Comparison of ENCODE assay signal across 1 cellular context in genomic region chr17:44548714-44549230, GRCh38.
TF ChIP-seq lines count a peak whose summit lies in the region.

No MANE protein-coding gene starts in this region.

TF ChIP-seq in HepG2, 621 proteins besides CTCF, POLR2A, EP300 and RAD21:
- TF ChIP-seq ISL2 (CRISPR knock-in tag; IDR thresholded peaks at IDR 0.05) (no peak), POGK (CRISPR knock-in tag; conservative IDR thresholded peaks at IDR 0.05) (no peak), ZNF646 (CRISPR knock-in tag; IDR thresholded peaks at IDR 0.05) (no peak), REST (IDR thresholded peaks at IDR 0.05; ENCODE audit: borderline replicate concordance in 1 of 2, low read depth in 1 of 2, low read length in 2 of 2) (no peak), PRMT3 (CRISPR knock-in tag; IDR thresholded peaks at IDR 0.05; ENCODE audit: borderline replicate concordance, low read depth) (no peak), NONO (IDR thresholded peaks at IDR 0.05) (no peak), NONO (CRISPR knock-in tag; conservative IDR thresholded peaks at IDR 0.05) (no peak), ZNF761 (CRISPR knock-in tag; conservative IDR thresholded peaks at IDR 0.05) (no peak), CBX5 (CRISPR knock-in tag; IDR thresholded peaks at IDR 0.05; ENCODE audit: borderline replicate concordance) (no peak), MYNN (CRISPR knock-in tag; IDR thresholded peaks at IDR 0.05; ENCODE audit: low read depth) (no peak), ETV5 (CRISPR knock-in tag; IDR thresholded peaks at IDR 0.05; ENCODE audit: borderline replicate concordance) (no peak), HMG20A (CRISPR knock-in tag; IDR thresholded peaks at IDR 0.05; ENCODE audit: borderline replicate concordance) (no peak), MEIS1 (CRISPR knock-in tag; IDR thresholded peaks at IDR 0.05; ENCODE audit: borderline replicate concordance) (no peak), MTF1 (CRISPR knock-in tag; IDR thresholded peaks at IDR 0.05) (no peak), ZBTB37 (CRISPR knock-in tag; IDR thresholded peaks at IDR 0.05) (no peak), NCOA5 (CRISPR knock-in tag; IDR thresholded peaks at IDR 0.05) (no peak), ZSCAN25 (CRISPR knock-in tag; IDR thresholded peaks at IDR 0.05) (no peak), ZNF34 (CRISPR knock-in tag; IDR thresholded peaks at IDR 0.05; ENCODE audit: borderline replicate concordance) (no peak), ATF1 (CRISPR knock-in tag; IDR thresholded peaks at IDR 0.05) (no peak), DPF2 (CRISPR knock-in tag; IDR thresholded peaks at IDR 0.05; ENCODE audit: borderline replicate concordance, low read depth) (no peak), MAF1 (CRISPR knock-in tag; IDR thresholded peaks at IDR 0.05; ENCODE audit: borderline replicate concordance) (no peak)
